In the genomic region with DNA sequence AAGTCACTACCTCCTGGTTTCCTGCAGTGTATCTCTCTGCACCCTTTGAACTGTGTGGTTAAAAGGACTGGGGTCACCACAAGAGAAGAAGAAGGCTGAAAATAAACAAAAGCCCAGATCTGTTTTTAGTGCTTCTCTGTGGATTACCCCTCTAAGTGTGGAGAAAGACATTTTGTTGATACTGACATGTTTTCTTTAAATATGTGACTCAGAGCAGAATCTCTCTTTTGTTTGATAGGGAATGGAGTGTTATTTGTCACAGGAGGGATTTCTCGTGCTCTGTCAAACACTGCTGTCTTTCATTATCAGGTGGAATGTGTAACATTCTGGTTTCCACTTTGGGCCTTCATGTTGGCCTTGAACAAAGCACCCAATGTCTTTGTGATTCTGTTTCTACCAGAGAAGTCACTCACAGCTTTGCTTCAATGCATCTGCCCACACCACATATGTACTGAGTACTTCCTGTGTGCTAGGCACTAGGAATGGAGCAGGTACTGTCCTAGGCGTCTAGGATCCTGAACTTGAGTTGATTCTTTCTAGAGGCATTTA, we compare ENCODE assay signal across 11 cellular contexts.
A peak's percentile ranks its signal among the peaks of the same experiment; 100 is the strongest.
DNase-seq lines count a peak whose midpoint lies in the region; ATAC-seq and TF ChIP-seq lines count a peak whose summit lies in the region.
"Had no signal": no experiment of that assay in that cellular context is flagged by ENCODE, and none has a peak within 500 bp of the region (broad histone marks: within the 10 kb centered on the region; RNA-seq: fewer than 3 reads in every experiment).

No MANE protein-coding gene starts in this region.

- H3K4me3 Mint-ChIP-seq in stimulated activated naive CD8-positive, alpha-beta T cell treated with anti-CD3 and anti-CD28 coated beads, Interleukin-15, Interleukin-2, amounts not matched to agents 100 ng/mL and 50 ng/mL, for 24 hours: peak overlapping the region; percentile 1

- no peaks in the 10 kb centered on the region for H3K27me3 Mint-ChIP-seq in stimulated activated naive CD8-positive, alpha-beta T cell treated with anti-CD3 and anti-CD28 coated beads, Interleukin-15, Interleukin-2, amounts not matched to agents 100 ng/mL and 50 ng/mL, for 24 hours

- H3K9me3 Mint-ChIP-seq in stimulated activated naive CD8-positive, alpha-beta T cell treated with anti-CD3 and anti-CD28 coated beads, Interleukin-15, Interleukin-2, amounts not matched to agents 100 ng/mL and 50 ng/mL, for 24 hours: no peaks in the 10 kb centered on the region
- H3K9me3 Mint-ChIP-seq in activated naive CD4-positive, alpha-beta T cell treated with anti-CD3 and anti-CD28 coated beads, Interleukin-2, amount 50 U/mL, for 72 hours: no peaks in the 10 kb centered on the region

- no peaks in the 10 kb centered on the region for H3K36me3 ChIP-seq in testis (ENCODE audit: low read depth, missing control alignments)
- H3K36me3 ChIP-seq: tibial artery had no signal

- no peaks in the 10 kb centered on the region for H3K9me3 ChIP-seq in testis
- H3K9me3 ChIP-seq: tibial artery had no signal

- DNase-seq in stimulated activated naive CD8-positive, alpha-beta T cell treated with anti-CD3 and anti-CD28 coated beads, Interleukin-15, Interleukin-2, amounts not matched to agents 100 U/mL and 50 U/mL, for 24 hours: no peak
- no peak for DNase-seq in activated naive CD4-positive, alpha-beta T cell treated with anti-CD3 and anti-CD28 coated beads, Interleukin-2, amount 50 U/mL, for 72 hours (ENCODE audit: low spot score in 2 of 2)
- peak; percentile 61 for DNase-seq in testis
- DNase-seq in NCI-H345 treated with DMSO at 0.1 percent for 48 hours (lab: John Stamatoyannopoulos, UW; ENCODE audit: unreplicated experiment): no peak
- DNase-seq in anterior cingulate cortex (lab: John Stamatoyannopoulos, UW): no peak
- no peak for DNase-seq in hypothalamus (lab: John Stamatoyannopoulos, UW)
- DNase-seq: NCI-H446; stimulated activated CD4-positive, alpha-beta T cell treated with anti-CD3 and anti-CD28 coated beads, Interleukin-2, amount 100 ng/mL, for 24 hours; tibial artery had no signal

- no peak for ATAC-seq in stimulated activated naive CD8-positive, alpha-beta T cell treated with anti-CD3 and anti-CD28 coated beads, Interleukin-15, Interleukin-2, amounts not matched to agents 100 U/mL and 50 U/mL, for 24 hours
- ATAC-seq in HG03175 (IDR thresholded peaks at IDR 0.05; ENCODE audit: unreplicated experiment): peak; percentile 61
- ATAC-seq in activated naive CD4-positive, alpha-beta T cell treated with anti-CD3 and anti-CD28 coated beads, Interleukin-2, amount 50 U/mL, for 72 hours: peak; percentile 29 to 77

- H3K27me3 ChIP-seq in testis: no peaks in the 10 kb centered on the region
- H3K27me3 ChIP-seq: tibial artery had no signal

- no peak for TF ChIP-seq POLR2A in testis (IDR thresholded peaks at IDR 0.05)

- intact Hi-C loops in testis (cut with DNase I; ENCODE audit: low total_unique reads): no loop called here

- no peak for TF ChIP-seq CTCF in testis (IDR thresholded peaks at IDR 0.05)

- H3K36me3 Mint-ChIP-seq in stimulated activated naive CD8-positive, alpha-beta T cell treated with anti-CD3 and anti-CD28 coated beads, Interleukin-15, Interleukin-2, amounts not matched to agents 100 ng/mL and 50 ng/mL, for 24 hours (ENCODE audit: low read depth): peaks cover 29% of the 10 kb centered on the region
- peaks cover 14 to 22% of the 10 kb centered on the region in 2 donors for H3K36me3 Mint-ChIP-seq in activated naive CD4-positive, alpha-beta T cell treated with anti-CD3 and anti-CD28 coated beads, Interleukin-2, amount 50 U/mL, for 72 hours

- 56 to 75% methylated on average over 2 of the region's 2 CpGs for WGBS in testis, 2 donors

- H3K4me1 ChIP-seq in testis: peaks cover 4% of the 10 kb centered on the region
- H3K4me1 ChIP-seq: tibial artery had no signal

- H3K27ac Mint-ChIP-seq in stimulated activated naive CD8-positive, alpha-beta T cell treated with anti-CD3 and anti-CD28 coated beads, Interleukin-15, Interleukin-2, amounts not matched to agents 100 ng/mL and 50 ng/mL, for 24 hours: no peak overlapping the region
- peak overlapping the region in 1 of 2 donors; percentile 84 for H3K27ac Mint-ChIP-seq in activated naive CD4-positive, alpha-beta T cell treated with anti-CD3 and anti-CD28 coated beads, Interleukin-2, amount 50 U/mL, for 72 hours

- no peak overlapping the region for H3K4me3 ChIP-seq in testis
- H3K4me3 ChIP-seq: tibial artery had no signal

- H3K4me1 Mint-ChIP-seq in stimulated activated naive CD8-positive, alpha-beta T cell treated with anti-CD3 and anti-CD28 coated beads, Interleukin-15, Interleukin-2, amounts not matched to agents 100 ng/mL and 50 ng/mL, for 24 hours (ENCODE audit: low read depth): peaks cover 25% of the 10 kb centered on the region

- peak overlapping the region; percentile 27 to 68 for H3K27ac ChIP-seq in testis
- H3K27ac ChIP-seq: tibial artery had no signal
